1 cellular context compared by ENCODE assay signal in the genomic region with DNA sequence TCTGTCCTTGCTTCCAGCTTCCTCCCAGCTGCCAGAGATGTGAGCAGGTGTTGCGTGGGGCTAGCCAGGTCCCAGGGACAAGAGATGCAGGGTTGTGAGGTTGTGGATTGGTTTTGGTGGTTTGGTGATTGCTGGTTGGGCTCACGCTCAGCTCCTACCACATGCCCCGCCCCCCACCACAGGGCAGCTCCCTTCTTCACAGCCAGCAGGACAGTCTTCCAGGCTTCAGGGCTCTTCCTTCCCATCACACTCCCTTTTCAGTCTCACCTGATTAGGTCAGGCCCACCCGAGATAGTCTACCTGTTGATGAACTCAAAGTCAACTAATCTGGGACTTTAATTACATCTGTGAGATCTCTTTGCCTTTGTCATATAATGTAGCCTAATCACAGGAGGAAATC.
A peak's percentile ranks its signal among the peaks of the same experiment; 100 is the strongest.
TF ChIP-seq lines count a peak whose summit lies in the region.

No MANE protein-coding gene starts in this region.

TF ChIP-seq in H1, 55 proteins besides CTCF, POLR2A, EP300 and RAD21:
- peak; percentile 80 for TF ChIP-seq KDM1A (IDR thresholded peaks at IDR 0.05; ENCODE audit: borderline replicate concordance, low read length)
- no peak for TF ChIP-seq ASH2L (IDR thresholded peaks at IDR 0.05; ENCODE audit: low read length)
